ENCODE assay signal across 13 cellular contexts in genomic region chrX:13432776-13433605, GRCh38.
DNase-seq lines count a peak whose midpoint lies in the region; ATAC-seq and TF ChIP-seq lines count a peak whose summit lies in the region.
"Had no signal": no experiment of that assay in that cellular context is flagged by ENCODE, and none has a peak within 500 bp of the region (broad histone marks: within the 10 kb centered on the region; RNA-seq: fewer than 3 reads in every experiment).

No MANE protein-coding gene starts in this region.

- DNase-seq in AG10803 (ENCODE audit: low read depth) (peak; percentile 86), SJSA1 (ENCODE audit: low read depth in 1 of 2, low spot score in 2 of 2) (peak; percentile 39 to 58), fibroblast of pulmonary artery (ENCODE audit: low read depth) (peak; percentile 64), osteocyte (ENCODE audit: extremely low spot score, unreplicated experiment) (no peak), ureter (ENCODE audit: low spot score) (no peak), midbrain (lab: John Stamatoyannopoulos, UW) (no peak)
- DNase-seq: activated CD4-positive, alpha-beta memory T cell treated with anti-CD3 and anti-CD28 coated beads, Interleukin-2, amount 10 ng/mL, durations not matched to agents 7 days and 5 days; activated naive CD8-positive, alpha-beta T cell treated with anti-CD3 and anti-CD28 coated beads for 36 hours; NCI-H774; retina; T-helper 1 cell had no signal

- no peaks in the 10 kb centered on the region for H3K36me3 Mint-ChIP-seq in osteocyte (ENCODE audit: unreplicated experiment)
- H3K36me3 Mint-ChIP-seq: activated naive CD8-positive, alpha-beta T cell treated with anti-CD3 and anti-CD28 coated beads for 36 hours had no signal

- no peaks in the 10 kb centered on the region for H3K27me3 Mint-ChIP-seq in osteocyte (ENCODE audit: unreplicated experiment)
- H3K27me3 Mint-ChIP-seq: activated CD4-positive, alpha-beta memory T cell treated with anti-CD3 and anti-CD28 coated beads, Interleukin-2, amount 10 ng/mL, durations not matched to agents 7 days and 5 days; activated naive CD8-positive, alpha-beta T cell treated with anti-CD3 and anti-CD28 coated beads for 36 hours had no signal

- peak overlapping the region; percentile 85 for H3K27ac ChIP-seq in SJSA1

- ATAC-seq in GM18502 (IDR thresholded peaks at IDR 0.05; ENCODE audit: poor library complexity, unreplicated experiment) (no peak), HG03159 (IDR thresholded peaks at IDR 0.05; ENCODE audit: unreplicated experiment) (no peak)

- H3K36me3 ChIP-seq in SJSA1 = no peaks in the 10 kb centered on the region

- no peak overlapping the region for H3K4me3 Mint-ChIP-seq in osteocyte (ENCODE audit: unreplicated experiment)
- H3K4me3 Mint-ChIP-seq: activated CD4-positive, alpha-beta memory T cell treated with anti-CD3 and anti-CD28 coated beads, Interleukin-2, amount 10 ng/mL, durations not matched to agents 7 days and 5 days; activated naive CD8-positive, alpha-beta T cell treated with anti-CD3 and anti-CD28 coated beads for 36 hours had no signal

- no peak overlapping the region for H3K4me3 ChIP-seq in AG10803 (ENCODE audit: low read length)
- no peak overlapping the region for H3K4me3 ChIP-seq in SJSA1
- no peak overlapping the region for H3K4me3 ChIP-seq in fibroblast of pulmonary artery (replicated peaks; ENCODE audit: low read depth, low read length)

- H3K4me1 ChIP-seq in SJSA1 (replicated peaks) = peaks cover 39% of the 10 kb centered on the region

- TF ChIP-seq CTCF in AG10803 (conservative IDR thresholded peaks at IDR 0.05; ENCODE audit: low read length) (no peak), fibroblast of pulmonary artery (IDR thresholded peaks at IDR 0.05; ENCODE audit: low read length, missing control alignments) (no peak), osteocyte (IDR thresholded peaks at IDR 0.05) (no peak)

- peaks cover 41% of the 10 kb centered on the region for H3K4me1 Mint-ChIP-seq in osteocyte (ENCODE audit: unreplicated experiment)

- no peaks in the 10 kb centered on the region for H3K9me3 Mint-ChIP-seq in osteocyte (ENCODE audit: unreplicated experiment)
- H3K9me3 Mint-ChIP-seq: activated CD4-positive, alpha-beta memory T cell treated with anti-CD3 and anti-CD28 coated beads, Interleukin-2, amount 10 ng/mL, durations not matched to agents 7 days and 5 days had no signal

- H3K27me3 ChIP-seq in SJSA1 (replicated peaks) = no peaks in the 10 kb centered on the region

- peak overlapping the region; percentile 81 for H3K27ac Mint-ChIP-seq in osteocyte (ENCODE audit: unreplicated experiment)
- H3K27ac Mint-ChIP-seq: activated CD4-positive, alpha-beta memory T cell treated with anti-CD3 and anti-CD28 coated beads, Interleukin-2, amount 10 ng/mL, durations not matched to agents 7 days and 5 days; activated naive CD8-positive, alpha-beta T cell treated with anti-CD3 and anti-CD28 coated beads for 36 hours had no signal

- H3K9me3 ChIP-seq in SJSA1 (replicated peaks) = no peaks in the 10 kb centered on the region

Comparison
In these comparisons a context has a peak if more than half of its experiments do, and no peak if none do; other contexts are left out.
1. DNase-seq: peak in AG10803 (single experiment), SJSA1 (2 of 2) and fibroblast of pulmonary artery (single experiment); none in osteocyte (single experiment), ureter (single experiment) and midbrain (single experiment).